In genomic region chr7:139133335-139134139, GRCh38 we compare ENCODE assay signal across 8 cellular contexts. TPM values are rescaled to one million over a fixed set of nuclear protein-coding genes. Genes with fewer than 3 reads are reported as not detected.
DNase-seq lines count a peak whose midpoint lies in the region; ATAC-seq and TF ChIP-seq lines count a peak whose summit lies in the region.

No MANE protein-coding gene starts in this region.

- peak; percentile 95 for ATAC-seq in GM19043 (IDR thresholded peaks at IDR 0.05; ENCODE audit: low read depth, unreplicated experiment)
- peak; percentile 96 for ATAC-seq in HG03342 (IDR thresholded peaks at IDR 0.05; ENCODE audit: unreplicated experiment)
- peak; percentile 99 for ATAC-seq in activated CD4-positive, alpha-beta T cell treated with anti-CD3 and anti-CD28 coated beads for 36 hours

- H3K27me3 Mint-ChIP-seq in activated CD4-positive, alpha-beta T cell treated with anti-CD3 and anti-CD28 coated beads for 36 hours = no peaks in the 10 kb centered on the region

- peak overlapping the region; percentile 74 for H3K4me3 Mint-ChIP-seq in activated CD4-positive, alpha-beta T cell treated with anti-CD3 and anti-CD28 coated beads for 36 hours

- intact Hi-C loops in activated CD4-positive, alpha-beta T cell treated with anti-CD3 and anti-CD28 coated beads for 36 hours (cut with DNase I, micrococcal nuclease) = loop anchor here (1.0 to 2.0 kb wide), 5 partner anchors 23 to 207 kb away; partner anchors contain the start of genes UBN2 (in 2 of the 2) and ZC3HAV1 (in 1 of the 2)

- peak overlapping the region; percentile 71 for H3K27ac Mint-ChIP-seq in activated CD4-positive, alpha-beta T cell treated with anti-CD3 and anti-CD28 coated beads for 36 hours

- POLR2A ChIA-PET in activated CD4-positive, alpha-beta T cell treated with anti-CD3 and anti-CD28 coated beads for 36 hours (lab: Charles Lee) = interaction anchor here (0.5 to 2.2 kb wide), 7 partner anchors 14 to 752 kb away, joined by 3 to 7 read pairs (median 4); partner anchors contain the start of gene LUC7L2

- peak overlapping the region; percentile 73 for H3K4me3 ChIP-seq in choroid plexus epithelial cell (ENCODE audit: low read depth, low read length)

- H3K36me3 Mint-ChIP-seq in activated CD4-positive, alpha-beta T cell treated with anti-CD3 and anti-CD28 coated beads for 36 hours (ENCODE audit: low read depth) = no peaks in the 10 kb centered on the region

- peaks cover 21% of the 10 kb centered on the region for H3K4me1 Mint-ChIP-seq in activated CD4-positive, alpha-beta T cell treated with anti-CD3 and anti-CD28 coated beads for 36 hours

- DNase-seq in Ammon's horn (ENCODE audit: low spot score) = peak; percentile 91
- DNase-seq in NCI-H460 (ENCODE audit: extremely low read depth, low read depth) = peak; percentile 78
- peak; percentile 93 for DNase-seq in activated CD4-positive, alpha-beta T cell treated with anti-CD3 and anti-CD28 coated beads for 36 hours
- DNase-seq in choroid plexus epithelial cell (ENCODE audit: low read depth) = peak; percentile 90
- peak; percentile 91 for DNase-seq in kidney tubule cell (ENCODE audit: low spot score)
- DNase-seq in stimulated activated CD4-positive, alpha-beta T cell treated with anti-CD3 and anti-CD28 coated beads, Interleukin-15, amount 100 ng/mL, for 48 hours (ENCODE audit: low read depth in 2 of 2) = peak; percentile 83 to 86

- H3K9me3 Mint-ChIP-seq in activated CD4-positive, alpha-beta T cell treated with anti-CD3 and anti-CD28 coated beads for 36 hours (ENCODE audit: low read depth) = no peaks in the 10 kb centered on the region

- CTCF ChIA-PET in activated CD4-positive, alpha-beta T cell treated with anti-CD3 and anti-CD28 coated beads for 36 hours (lab: Charles Lee) = interaction anchor here (0.5 to 2.4 kb wide), 10 partner anchors 9 to 1250 kb away, joined by 3 to 10 read pairs (median 4); no protein-coding TSS in a partner anchor

- TF ChIP-seq CTCF in choroid plexus epithelial cell (conservative IDR thresholded peaks at IDR 0.05; ENCODE audit: low read depth, low read length) = no peak

RNA-seq across cellular contexts. Expression of gene ZC3HAV1, which starts 24.0 kb away (rescaled TPM):
- total RNA-seq in NCI-H460 (2014; rRNA removed; shearing (Covaris generic)) = 43.7 and 45.8 TPM in 2 replicates
- polyA plus RNA-seq in NCI-H460 (2014; cell fraction: nucleus; rRNA removed) = 17.5 and 22.0 TPM in 2 replicates
- total RNA-seq in activated CD4-positive, alpha-beta T cell treated with anti-CD3 and anti-CD28 coated beads for 36 hours = 100 to 1,000 TPM; 110 to 120 TPM

Comparison
In these comparisons a context has a peak if more than half of its experiments do, and no peak if none do; other contexts are left out.
1. Peak in every context shown above with its lines: DNase-seq, ATAC-seq and H3K4me3 ChIP-seq.